15 cellular contexts compared by ENCODE assay signal in the genomic region with DNA sequence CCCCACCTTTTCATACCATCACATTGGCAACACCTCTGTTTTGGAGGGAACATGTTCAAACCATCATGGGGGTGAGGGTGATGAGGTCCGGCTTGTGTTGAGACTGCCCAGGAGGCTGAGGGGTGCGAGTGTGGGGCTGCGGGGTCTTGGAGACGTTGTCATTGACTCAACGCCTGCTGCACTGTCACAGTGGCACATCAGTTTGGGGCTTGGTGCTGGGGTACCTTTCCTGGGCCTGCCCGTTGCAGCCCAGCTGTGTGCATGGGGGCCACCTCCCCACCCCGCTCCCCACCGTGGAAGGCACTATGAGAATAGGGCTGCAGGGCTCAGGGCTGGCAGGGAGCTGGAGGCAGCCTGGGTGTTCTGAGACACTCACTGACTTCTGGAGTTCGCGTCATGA. TPM values are rescaled to one million over a fixed set of nuclear protein-coding genes. Genes with fewer than 3 reads are reported as not detected.
"Had no signal": no experiment of that assay in that cellular context is flagged by ENCODE, and none has a peak within 500 bp of the region (broad histone marks: within the 10 kb centered on the region; RNA-seq: fewer than 3 reads in every experiment).

No MANE protein-coding gene starts in this region.

- ATAC-seq: activated T-helper 17 cell treated with anti-CD3 and anti-CD28 coated beads, Interleukin-2, amount 50 U/mL, for 72 hours; left lobe of liver had no signal

- DNase-seq: activated CD4-positive, alpha-beta T cell treated with anti-CD3 and anti-CD28 coated beads, Interleukin-2, amount 10 ng/mL, durations not matched to agents 7 days and 5 days; activated CD4-positive, CD25-positive, alpha-beta regulatory T cell; activated CD8-positive, alpha-beta memory T cell treated with anti-CD3 and anti-CD28 coated beads for 24 hours; activated naive CD4-positive, alpha-beta T cell treated with anti-CD3 and anti-CD28 coated beads for 36 hours; activated T-cell treated with anti-CD3 and anti-CD28 coated beads for 4 hours; cerebellar nuclear complex; dermis blood vessel endothelial cell; endodermal cell; erythroblast; nucleus accumbens; stimulated activated CD4-positive, alpha-beta T cell treated with anti-CD3 and anti-CD28 coated beads, Interleukin-4, amount 100 ng/mL, for 1 hour; stimulated activated CD8-positive, alpha-beta memory T cell treated with anti-CD3 and anti-CD28 coated beads, Interleukin-4, amount 100 ng/mL, for 48 hours had no signal

RNA-seq across cellular contexts. Expression of a gene that starts 2.3 kb away (rescaled TPM):
- total RNA-seq: activated CD4-positive, alpha-beta T cell treated with anti-CD3 and anti-CD28 coated beads, Interleukin-2, amount 10 ng/mL, durations not matched to agents 7 days and 5 days; activated naive CD4-positive, alpha-beta T cell treated with anti-CD3 and anti-CD28 coated beads for 36 hours; activated T-helper 17 cell treated with anti-CD3 and anti-CD28 coated beads, Interleukin-2, amount 50 U/mL, for 72 hours; T-helper 2 cell treated with Interferon-gamma antibody and Interleukin-4, amounts not matched to agents 100 ng/mL and 5 ng/mL, for 36 hours had no signal
